In the genomic region with DNA sequence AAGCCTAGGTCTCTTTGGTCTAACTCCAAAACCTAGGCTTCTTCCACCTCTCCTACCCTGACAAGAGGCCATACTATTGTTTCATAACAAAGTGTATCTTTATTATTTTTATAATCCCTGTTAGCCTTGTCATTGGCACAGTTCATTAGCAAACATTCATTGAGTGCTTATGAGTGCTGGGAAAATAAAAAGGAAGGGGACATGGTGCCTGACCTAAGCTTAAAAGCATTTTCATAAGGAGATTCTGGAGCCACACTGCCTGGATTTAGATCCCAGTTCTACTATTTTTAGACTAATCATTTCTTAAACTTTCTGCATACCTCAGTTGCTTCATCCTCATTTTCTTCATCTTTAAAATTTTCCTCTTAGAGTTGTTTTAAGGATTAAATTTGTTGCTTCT, we compare ENCODE assay signal across 10 cellular contexts.
DNase-seq lines count a peak whose midpoint lies in the region; ATAC-seq and TF ChIP-seq lines count a peak whose summit lies in the region.
"Had no signal": no experiment of that assay in that cellular context is flagged by ENCODE, and none has a peak within 500 bp of the region (broad histone marks: within the 10 kb centered on the region; RNA-seq: fewer than 3 reads in every experiment).

No MANE protein-coding gene starts in this region.

- ATAC-seq in GM19455 (IDR thresholded peaks at IDR 0.05; ENCODE audit: unreplicated experiment) (peak; percentile 5), naive B cell (ENCODE audit: low read depth in 2 of 2) (no peak), SK-N-SH treated with all-trans-retinoic acid at 6 μM for 48 hours (no peak)
- ATAC-seq in stimulated activated naive CD8-positive, alpha-beta T cell treated with anti-CD3 and anti-CD28 coated beads, Interleukin-15, Interleukin-2, amounts not matched to agents 100 U/mL and 50 U/mL, for 24 hours, result no peak

- intact Hi-C loops in activated CD4-positive, alpha-beta memory T cell treated with anti-CD3 and anti-CD28 coated beads for 36 hours (cut with micrococcal nuclease), result loop anchor here (1.0 to 10.0 kb wide), 18 partner anchors 8 to 1402 kb away; partner anchors contain the start of genes DNAI4, GADD45A and MIER1

- H3K9me3 Mint-ChIP-seq in CD8-positive, alpha-beta memory T cell, result no peaks in the 10 kb centered on the region
- no peaks in the 10 kb centered on the region for H3K9me3 Mint-ChIP-seq in activated CD4-positive, alpha-beta memory T cell treated with anti-CD3 and anti-CD28 coated beads for 36 hours
- H3K9me3 Mint-ChIP-seq in naive B cell, result peaks cover 0 to 2% (median 0%) of the 10 kb centered on the region in 7 donors

- no peak overlapping the region for H3K27ac ChIP-seq in CD8-positive, alpha-beta memory T cell (ENCODE audit: low read depth, low read length)

- H3K27me3 ChIP-seq in CD8-positive, alpha-beta memory T cell (ENCODE audit: insufficient read depth, low read length, poor library complexity, severe bottlenecking), result no peaks in the 10 kb centered on the region
- H3K27me3 ChIP-seq: right lobe of liver had no signal

- no peaks in the 10 kb centered on the region for H3K9me3 ChIP-seq in CD8-positive, alpha-beta memory T cell (ENCODE audit: low read length)
- H3K9me3 ChIP-seq: right lobe of liver had no signal

- no peak overlapping the region for H3K4me3 ChIP-seq in CD8-positive, alpha-beta memory T cell (ENCODE audit: low read length)
- H3K4me3 ChIP-seq: right lobe of liver had no signal

- H3K4me1 ChIP-seq in CD8-positive, alpha-beta memory T cell (ENCODE audit: insufficient read depth, low read length), result peaks cover 69% of the 10 kb centered on the region
- H3K4me1 ChIP-seq: right lobe of liver had no signal

- no peak for DNase-seq in CD8-positive, alpha-beta memory T cell
- DNase-seq in activated CD4-positive, alpha-beta memory T cell treated with anti-CD3 and anti-CD28 coated beads for 36 hours, result no peak
- DNase-seq in naive B cell (no peak), HT-29 (ENCODE audit: low spot score) (no peak), NCI-H82 (lab: John Stamatoyannopoulos, UW) (no peak)
- DNase-seq in stimulated activated naive CD8-positive, alpha-beta T cell treated with anti-CD3 and anti-CD28 coated beads, Interleukin-15, Interleukin-2, amounts not matched to agents 100 U/mL and 50 U/mL, for 24 hours, result no peak
- DNase-seq: NCI-H2171, right lobe of liver had no signal

- no peaks in the 10 kb centered on the region for H3K27me3 Mint-ChIP-seq in CD8-positive, alpha-beta memory T cell
- H3K27me3 Mint-ChIP-seq in activated CD4-positive, alpha-beta memory T cell treated with anti-CD3 and anti-CD28 coated beads for 36 hours, result no peaks in the 10 kb centered on the region
- H3K27me3 Mint-ChIP-seq in naive B cell, result no peaks in the 10 kb centered on the region

- H3K27ac Mint-ChIP-seq in CD8-positive, alpha-beta memory T cell, result peak overlapping the region in 7 of 8 donors; percentile 34 to 90 (median 84)
- peak overlapping the region; percentile 69 for H3K27ac Mint-ChIP-seq in activated CD4-positive, alpha-beta memory T cell treated with anti-CD3 and anti-CD28 coated beads for 36 hours
- H3K27ac Mint-ChIP-seq in naive B cell, result peak overlapping the region; percentile 93 to 99 (median 98)

- POLR2A ChIA-PET in CD8-positive, alpha-beta memory T cell (lab: Charles Lee), result interaction anchor here (1.5 kb wide), 1 partner anchor 18 kb away, joined by 4 read pairs; no protein-coding TSS in a partner anchor
- POLR2A ChIA-PET in activated CD4-positive, alpha-beta memory T cell treated with anti-CD3 and anti-CD28 coated beads for 36 hours (lab: Charles Lee), result interaction anchor here (0.6 to 2.8 kb wide), 13 partner anchors 8 to 92 kb away, joined by 3 to 20 read pairs (median 6); no protein-coding TSS in a partner anchor

- H3K36me3 Mint-ChIP-seq in CD8-positive, alpha-beta memory T cell, result peaks cover 0 to 1% (median under 1%) of the 10 kb centered on the region in 3 donors
- no peaks in the 10 kb centered on the region for H3K36me3 Mint-ChIP-seq in activated CD4-positive, alpha-beta memory T cell treated with anti-CD3 and anti-CD28 coated beads for 36 hours
- H3K36me3 Mint-ChIP-seq in naive B cell, result no peaks in the 10 kb centered on the region

- H3K4me3 Mint-ChIP-seq in CD8-positive, alpha-beta memory T cell, result no peak overlapping the region
- no peak overlapping the region for H3K4me3 Mint-ChIP-seq in activated CD4-positive, alpha-beta memory T cell treated with anti-CD3 and anti-CD28 coated beads for 36 hours
- H3K4me3 Mint-ChIP-seq in naive B cell, result peak overlapping the region in 6 of 8 donors; percentile 31 to 71 (median 66)

- H3K36me3 ChIP-seq in CD8-positive, alpha-beta memory T cell (ENCODE audit: insufficient read depth, low read length), result no peaks in the 10 kb centered on the region
- H3K36me3 ChIP-seq: right lobe of liver had no signal

- CTCF ChIA-PET in CD8-positive, alpha-beta memory T cell (lab: Charles Lee), result interaction anchor here (1.0 to 3.7 kb wide), 9 partner anchors 10 to 163 kb away, joined by 3 to 33 read pairs (median 3); no protein-coding TSS in a partner anchor
- CTCF ChIA-PET in activated CD4-positive, alpha-beta memory T cell treated with anti-CD3 and anti-CD28 coated beads for 36 hours (lab: Charles Lee), result interaction anchor here (0.9 to 2.9 kb wide), 16 partner anchors 8 to 163 kb away, joined by 3 to 26 read pairs (median 6); no protein-coding TSS in a partner anchor

- peaks cover 66 to 91% (median 91%) of the 10 kb centered on the region in 3 donors for H3K4me1 Mint-ChIP-seq in CD8-positive, alpha-beta memory T cell
- H3K4me1 Mint-ChIP-seq in activated CD4-positive, alpha-beta memory T cell treated with anti-CD3 and anti-CD28 coated beads for 36 hours (ENCODE audit: low read depth), result peaks cover 84% of the 10 kb centered on the region
- peaks cover 47 to 73% (median 69%) of the 10 kb centered on the region in 3 donors for H3K4me1 Mint-ChIP-seq in naive B cell

TF ChIP-seq in SK-N-SH treated with all-trans-retinoic acid at 6 μM for 48 hours, 23 proteins besides CTCF, POLR2A, EP300 and RAD21 (continues in another document):
- TF ChIP-seq ZNF70 (CRISPR knock-in tag; IDR thresholded peaks at IDR 0.05), result no peak
- TF ChIP-seq GLIS3 (CRISPR knock-in tag; IDR thresholded peaks at IDR 0.05), result no peak
- TF ChIP-seq BACH2 (CRISPR knock-in tag; IDR thresholded peaks at IDR 0.05; ENCODE audit: borderline replicate concordance), result no peak
- TF ChIP-seq ARNTL (CRISPR knock-in tag; IDR thresholded peaks at IDR 0.05; ENCODE audit: borderline replicate concordance, low read depth), result no peak
- TF ChIP-seq CREB5 (CRISPR knock-in tag; IDR thresholded peaks at IDR 0.05; ENCODE audit: low read depth), result no peak
- TF ChIP-seq RARB (CRISPR knock-in tag; IDR thresholded peaks at IDR 0.05), result no peak
- TF ChIP-seq ISL1 (CRISPR knock-in tag; IDR thresholded peaks at IDR 0.05), result no peak
- no peak for TF ChIP-seq ZC3H10 (CRISPR knock-in tag; IDR thresholded peaks at IDR 0.05)
- TF ChIP-seq, protein P1, sequence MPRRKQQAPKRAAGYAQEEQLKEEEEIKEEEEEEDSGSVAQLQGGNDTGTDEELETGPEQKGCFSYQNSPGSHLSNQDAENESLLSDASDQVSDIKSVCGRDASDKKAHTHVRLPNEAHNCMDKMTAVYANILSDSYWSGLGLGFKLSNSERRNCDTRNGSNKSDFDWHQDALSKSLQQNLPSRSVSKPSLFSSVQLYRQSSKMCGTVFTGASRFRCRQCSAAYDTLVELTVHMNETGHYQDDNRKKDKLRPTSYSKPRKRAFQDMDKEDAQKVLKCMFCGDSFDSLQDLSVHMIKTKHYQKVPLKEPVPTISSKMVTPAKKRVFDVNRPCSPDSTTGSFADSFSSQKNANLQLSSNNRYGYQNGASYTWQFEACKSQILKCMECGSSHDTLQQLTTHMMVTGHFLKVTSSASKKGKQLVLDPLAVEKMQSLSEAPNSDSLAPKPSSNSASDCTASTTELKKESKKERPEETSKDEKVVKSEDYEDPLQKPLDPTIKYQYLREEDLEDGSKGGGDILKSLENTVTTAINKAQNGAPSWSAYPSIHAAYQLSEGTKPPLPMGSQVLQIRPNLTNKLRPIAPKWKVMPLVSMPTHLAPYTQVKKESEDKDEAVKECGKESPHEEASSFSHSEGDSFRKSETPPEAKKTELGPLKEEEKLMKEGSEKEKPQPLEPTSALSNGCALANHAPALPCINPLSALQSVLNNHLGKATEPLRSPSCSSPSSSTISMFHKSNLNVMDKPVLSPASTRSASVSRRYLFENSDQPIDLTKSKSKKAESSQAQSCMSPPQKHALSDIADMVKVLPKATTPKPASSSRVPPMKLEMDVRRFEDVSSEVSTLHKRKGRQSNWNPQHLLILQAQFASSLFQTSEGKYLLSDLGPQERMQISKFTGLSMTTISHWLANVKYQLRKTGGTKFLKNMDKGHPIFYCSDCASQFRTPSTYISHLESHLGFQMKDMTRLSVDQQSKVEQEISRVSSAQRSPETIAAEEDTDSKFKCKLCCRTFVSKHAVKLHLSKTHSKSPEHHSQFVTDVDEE (CRISPR knock-in tag; IDR thresholded peaks at IDR 0.05), result no peak
- TF ChIP-seq, protein P2, sequence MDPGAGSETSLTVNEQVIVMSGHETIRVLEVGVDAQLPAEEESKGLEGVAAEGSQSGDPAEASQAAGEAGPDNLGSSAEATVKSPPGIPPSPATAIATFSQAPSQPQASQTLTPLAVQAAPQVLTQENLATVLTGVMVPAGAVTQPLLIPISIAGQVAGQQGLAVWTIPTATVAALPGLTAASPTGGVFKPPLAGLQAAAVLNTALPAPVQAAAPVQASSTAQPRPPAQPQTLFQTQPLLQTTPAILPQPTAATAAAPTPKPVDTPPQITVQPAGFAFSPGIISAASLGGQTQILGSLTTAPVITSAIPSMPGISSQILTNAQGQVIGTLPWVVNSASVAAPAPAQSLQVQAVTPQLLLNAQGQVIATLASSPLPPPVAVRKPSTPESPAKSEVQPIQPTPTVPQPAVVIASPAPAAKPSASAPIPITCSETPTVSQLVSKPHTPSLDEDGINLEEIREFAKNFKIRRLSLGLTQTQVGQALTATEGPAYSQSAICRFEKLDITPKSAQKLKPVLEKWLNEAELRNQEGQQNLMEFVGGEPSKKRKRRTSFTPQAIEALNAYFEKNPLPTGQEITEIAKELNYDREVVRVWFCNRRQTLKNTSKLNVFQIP (CRISPR knock-in tag; IDR thresholded peaks at IDR 0.05; ENCODE audit: borderline replicate concordance, low read depth), result no peak
- no peak for TF ChIP-seq TCF4 (CRISPR knock-in tag; IDR thresholded peaks at IDR 0.05; ENCODE audit: borderline replicate concordance)
- TF ChIP-seq ZNF8 (CRISPR knock-in tag; IDR thresholded peaks at IDR 0.05), result no peak

Comparison
In these comparisons a context has a peak if more than half of its experiments do, and no peak if none do; other contexts are left out.
1. H3K4me3 Mint-ChIP-seq: peak in naive B cell (6 of 8); none in CD8-positive, alpha-beta memory T cell (0 of 7) and activated CD4-positive, alpha-beta memory T cell treated with anti-CD3 and anti-CD28 coated beads for 36 hours (single experiment).
2. Peak in every context shown above with its lines, with median percentiles within 50 percentile points of each other: H3K27ac Mint-ChIP-seq.